Comparison of ENCODE assay signal across 6 cellular contexts in the genomic region with DNA sequence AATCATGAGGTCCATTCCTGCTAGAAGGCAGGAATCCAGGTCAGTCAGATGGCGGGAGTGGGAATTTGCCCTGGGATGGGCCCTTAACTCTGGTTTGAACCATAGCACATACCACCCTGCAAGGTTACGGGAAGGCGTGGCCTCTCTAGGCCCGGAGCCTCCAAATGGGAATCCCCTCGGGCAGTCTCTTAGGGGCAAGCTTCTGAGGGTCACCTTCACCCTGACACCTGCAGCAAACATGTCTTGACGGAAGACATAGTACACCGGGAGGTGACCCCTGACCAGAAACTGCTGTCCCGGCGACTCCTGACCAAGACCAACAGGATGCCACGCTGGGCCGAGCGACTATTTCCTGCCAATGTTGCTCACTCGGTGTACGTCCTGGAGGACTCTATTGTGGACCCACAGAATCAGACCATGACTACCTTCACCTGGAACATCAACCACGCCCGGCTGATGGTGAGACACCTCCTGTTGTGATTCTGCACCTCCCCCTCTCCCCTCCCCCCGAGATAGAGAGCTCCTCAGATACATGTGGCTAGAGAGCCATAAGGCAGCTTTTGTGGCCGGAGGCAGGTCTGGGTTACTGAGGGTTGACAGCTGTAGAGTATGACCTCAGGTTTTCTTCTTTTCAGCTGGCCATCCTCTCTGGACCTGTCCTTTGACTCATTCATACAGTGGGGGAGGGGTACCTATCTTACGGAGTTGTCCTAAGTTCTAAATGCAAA. TPM values are rescaled to one million over a fixed set of nuclear protein-coding genes. Genes with fewer than 3 reads are reported as not detected.
A peak's percentile ranks its signal among the peaks of the same experiment; 100 is the strongest.
DNase-seq lines count a peak whose midpoint lies in the region; ATAC-seq and TF ChIP-seq lines count a peak whose summit lies in the region.

No MANE protein-coding gene starts in this region.

- H3K9me3 ChIP-seq in psoas muscle = no peaks in the 10 kb centered on the region

- H3K4me3 ChIP-seq in psoas muscle = peak overlapping the region; percentile 97

- H3K9me3 Mint-ChIP-seq in activated T-cell treated with anti-CD3 and anti-CD28 coated beads, Interleukin-2, amount 50 U/mL, for 4 hours = no peaks in the 10 kb centered on the region
- H3K9me3 Mint-ChIP-seq in central memory CD8-positive, alpha-beta T cell = no peaks in the 10 kb centered on the region

- peaks cover 0 to 40% of the 10 kb centered on the region in 2 donors for H3K36me3 ChIP-seq in psoas muscle (ENCODE audit: insufficient read depth in 1 of 2, low read depth in 1 of 2)

- peak overlapping the region; percentile 92 for H3K4me3 Mint-ChIP-seq in activated T-cell treated with anti-CD3 and anti-CD28 coated beads, Interleukin-2, amount 50 U/mL, for 4 hours
- peak overlapping the region; percentile 87 for H3K4me3 Mint-ChIP-seq in central memory CD8-positive, alpha-beta T cell

- TF ChIP-seq CTCF in psoas muscle (IDR thresholded peaks at IDR 0.05) = no peak

- H3K4me1 ChIP-seq in psoas muscle = peaks cover 51% of the 10 kb centered on the region

- WGBS in psoas muscle, 3 donors = 20 to 27% (median 27%) methylated on average over 15 to 19 of the region's 19 CpGs

- no peak for DNase-seq in activated T-cell treated with anti-CD3 and anti-CD28 coated beads, Interleukin-2, amount 50 U/mL, for 4 hours
- DNase-seq in activated T-cell treated with anti-CD3 and anti-CD28 coated beads, Interleukin-2, amount 50 U/mL, for 1 hour = no peak
- DNase-seq in central memory CD8-positive, alpha-beta T cell (ENCODE audit: low spot score in 2 of 2) = no peak
- DNase-seq in psoas muscle (peak in 1 of 2 donors; percentile 45), islet precursor cell (no peak), germinal center (ENCODE audit: low spot score) (no peak)

- peaks cover 64% of the 10 kb centered on the region for H3K4me1 Mint-ChIP-seq in activated T-cell treated with anti-CD3 and anti-CD28 coated beads, Interleukin-2, amount 50 U/mL, for 4 hours (ENCODE audit: low read depth)
- peaks cover 73% of the 10 kb centered on the region for H3K4me1 Mint-ChIP-seq in central memory CD8-positive, alpha-beta T cell

- intact Hi-C loops in psoas muscle (cut with DNase I) = loop anchor here (5.0 kb wide), 2 partner anchors 172 to 187 kb away; a partner anchor contains a TSS

- peak overlapping the region; percentile 85 for H3K27ac Mint-ChIP-seq in central memory CD8-positive, alpha-beta T cell (ENCODE audit: low read depth)

- H3K27me3 ChIP-seq in psoas muscle (ENCODE audit: insufficient read depth in 3 of 3, low read length in 2 of 3) = no peaks in the 10 kb centered on the region

- H3K36me3 Mint-ChIP-seq in activated T-cell treated with anti-CD3 and anti-CD28 coated beads, Interleukin-2, amount 50 U/mL, for 4 hours (ENCODE audit: insufficient read depth) = peaks cover 12% of the 10 kb centered on the region
- peaks cover 32% of the 10 kb centered on the region for H3K36me3 Mint-ChIP-seq in central memory CD8-positive, alpha-beta T cell (ENCODE audit: insufficient read depth)

- ATAC-seq in activated T-cell treated with anti-CD3 and anti-CD28 coated beads, Interleukin-2, amount 50 U/mL, for 4 hours = no peak
- ATAC-seq in central memory CD8-positive, alpha-beta T cell (replicated peaks; ENCODE audit: extremely low read depth, poor library complexity, severe bottlenecking) = no peak
- ATAC-seq in psoas muscle = peak in 1 of 4 donors; percentile 12

- peak overlapping the region; percentile 92 for H3K27ac ChIP-seq in psoas muscle

- no peaks in the 10 kb centered on the region for H3K27me3 Mint-ChIP-seq in activated T-cell treated with anti-CD3 and anti-CD28 coated beads, Interleukin-2, amount 50 U/mL, for 4 hours (ENCODE audit: low read depth)
- no peaks in the 10 kb centered on the region for H3K27me3 Mint-ChIP-seq in central memory CD8-positive, alpha-beta T cell

RNA-seq across cellular contexts. Expression of a gene that starts 1.0 kb away (rescaled TPM):
- total RNA-seq in activated T-cell treated with anti-CD3 and anti-CD28 coated beads, Interleukin-2, amount 50 U/mL, for 4 hours = 100 to 1,000 TPM; 293 to 372 (median 302) TPM
- 10 to 100 TPM; 19.9 to 66.8 (median 44.3) TPM for total RNA-seq in psoas muscle
- polyA plus RNA-seq in psoas muscle = 100 to 1,000 TPM in 1 of 3 donors, 10 to 100 TPM in 2; 44.3 to 201 (median 56.8) TPM

RNA-seq across cellular contexts. Expression of a gene that starts 1.0 kb away (rescaled TPM):
- total RNA-seq in activated T-cell treated with anti-CD3 and anti-CD28 coated beads, Interleukin-2, amount 50 U/mL, for 4 hours = 10 to 100 TPM; 26.3 to 29.8 (median 27.5) TPM
- total RNA-seq in psoas muscle = 10 to 100 TPM; 14.9 to 21.1 (median 20.1) TPM
- 10 to 100 TPM; 29.4 to 38.2 (median 37.4) TPM for polyA plus RNA-seq in psoas muscle

RNA-seq across cellular contexts. Expression of a gene that starts 7.1 kb away (rescaled TPM):
- total RNA-seq in activated T-cell treated with anti-CD3 and anti-CD28 coated beads, Interleukin-2, amount 50 U/mL, for 4 hours = 1 to 10 TPM; 3.7 to 5.1 (median 4.3) TPM
- 1 to 10 TPM; 2.3 to 4.2 (median 2.8) TPM for total RNA-seq in psoas muscle
- polyA plus RNA-seq in psoas muscle = 1 to 10 TPM in 2 of 3 donors, under 1 TPM in 1; 0.80 to 2.1 (median 1.3) TPM

RNA-seq across cellular contexts. Expression of a gene that starts 46.9 kb away (rescaled TPM):
- total RNA-seq in activated T-cell treated with anti-CD3 and anti-CD28 coated beads, Interleukin-2, amount 50 U/mL, for 4 hours = 100 to 1,000 TPM; 120 to 129 (median 127) TPM
- total RNA-seq in psoas muscle = 10 to 100 TPM; 28.7 to 55.8 (median 43.1) TPM
- polyA plus RNA-seq in psoas muscle = 100 to 1,000 TPM; 103 to 193 (median 162) TPM

RNA-seq across cellular contexts. Expression of a gene that starts 53.2 kb away (rescaled TPM):
- total RNA-seq in activated T-cell treated with anti-CD3 and anti-CD28 coated beads, Interleukin-2, amount 50 U/mL, for 4 hours = 10 to 100 TPM; 43.7 to 62.3 (median 46.2) TPM
- total RNA-seq in psoas muscle = 10 to 100 TPM in 3 of 4 donors, 1 to 10 TPM in 1; 5.5 to 23.2 (median 10.5) TPM
- 10 to 100 TPM in 1 of 3 donors, 1 to 10 TPM in 2; 3.6 to 10.0 (median 6.7) TPM for polyA plus RNA-seq in psoas muscle

Comparison
In these comparisons a context has a peak if more than half of its experiments do, and no peak if none do; other contexts are left out.
1. RNA of a gene that starts 1.0 kb away (total RNA-seq): 293 to 372 TPM in activated T-cell treated with anti-CD3 and anti-CD28 coated beads, Interleukin-2, amount 50 U/mL, for 4 hours; 19.9 to 66.8 TPM in psoas muscle; every median in the first group is over 4 times any median in the second.